2 cellular contexts compared by ENCODE assay signal in genomic region chr3:140365872-140366697, GRCh38.
TF ChIP-seq lines count a peak whose summit lies in the region.

No MANE protein-coding gene starts in this region.

TF ChIP-seq in SK-N-SH, 30 proteins besides CTCF, POLR2A, EP300 and RAD21:
- TF ChIP-seq REST (IDR thresholded peaks at IDR 0.05; ENCODE audit: low read depth, low read length): no peak
- no peak for TF ChIP-seq TAF1 (IDR thresholded peaks at IDR 0.05; ENCODE audit: borderline replicate concordance, low read depth, low read length)
- TF ChIP-seq RXRA (IDR thresholded peaks at IDR 0.05; ENCODE audit: borderline replicate concordance, low read depth): no peak
- no peak for TF ChIP-seq GABPA (IDR thresholded peaks at IDR 0.05; ENCODE audit: low read depth)
- no peak for TF ChIP-seq NRF1 (IDR thresholded peaks at IDR 0.05; ENCODE audit: low read depth, low read length)
- no peak for TF ChIP-seq POLR2AphosphoS5 (IDR thresholded peaks at IDR 0.05; ENCODE audit: low read depth, low read length)
- no peak for TF ChIP-seq YY1 (IDR thresholded peaks at IDR 0.05; ENCODE audit: low read depth)

TF ChIP-seq in SK-N-SH treated with all-trans-retinoic acid at 6 μM for 48 hours, 23 proteins besides CTCF, POLR2A, EP300 and RAD21 (continued from another document):
- TF ChIP-seq ZNF565 (CRISPR knock-in tag; conservative IDR thresholded peaks at IDR 0.05; ENCODE audit: low read depth) (no peak), ZC3H10 (CRISPR knock-in tag; IDR thresholded peaks at IDR 0.05) (no peak), ESRRG (CRISPR knock-in tag; IDR thresholded peaks at IDR 0.05) (no peak), CSRNP3 (CRISPR knock-in tag; IDR thresholded peaks at IDR 0.05) (no peak), ISL1 (CRISPR knock-in tag; IDR thresholded peaks at IDR 0.05) (no peak), TOX (CRISPR knock-in tag; IDR thresholded peaks at IDR 0.05; ENCODE audit: borderline replicate concordance) (no peak), PATZ1 (CRISPR knock-in tag; IDR thresholded peaks at IDR 0.05; ENCODE audit: borderline replicate concordance) (no peak), RARB (CRISPR knock-in tag; IDR thresholded peaks at IDR 0.05) (no peak)
